In genomic region chr1:21539933-21540332, GRCh38 we compare ENCODE assay signal across 9 cellular contexts. TPM values are rescaled to one million over a fixed set of nuclear protein-coding genes. Genes with fewer than 3 reads are reported as not detected.
DNase-seq lines count a peak whose midpoint lies in the region; ATAC-seq and TF ChIP-seq lines count a peak whose summit lies in the region.
"Had no signal": no experiment of that assay in that cellular context is flagged by ENCODE, and none has a peak within 500 bp of the region (broad histone marks: within the 10 kb centered on the region; RNA-seq: fewer than 3 reads in every experiment).

No MANE protein-coding gene starts in this region.

- TF ChIP-seq POLR2A in thyroid gland (IDR thresholded peaks at IDR 0.05): no peak

- WGBS in right cardiac atrium: 81% methylated on average over 13 of the region's 13 CpGs
- 74 to 80% methylated on average over 11 to 13 of the region's 13 CpGs for WGBS in thyroid gland, 2 donors

- no peaks in the 10 kb centered on the region for H3K4me1 ChIP-seq in A673 (ENCODE audit: insufficient read depth, low read length, poor library complexity, severe bottlenecking)
- H3K4me1 ChIP-seq in right cardiac atrium (ENCODE audit: control insufficient read depth, insufficient read depth, low read length): peaks cover 22% of the 10 kb centered on the region
- H3K4me1 ChIP-seq in thyroid gland: peaks cover 0 to 12% of the 10 kb centered on the region in 2 donors

- TF ChIP-seq CTCF in A673 (conservative IDR thresholded peaks at IDR 0.05; ENCODE audit: low read depth, low read length): peak; percentile 45; the same call in 1 of the 2 replicates
- TF ChIP-seq CTCF in WI38 (IDR thresholded peaks at IDR 0.05; ENCODE audit: low read depth, low read length): 0 out of 2 replicates have a peak, but pooled peaks have one; percentile 3
- no peak for TF ChIP-seq CTCF in thyroid gland (IDR thresholded peaks at IDR 0.05)

- BruUV-seq in A673 (replicated peaks; lab: Mats Ljungman, UMichigan): no TSS peak

- H3K36me3 ChIP-seq in A673 (ENCODE audit: insufficient read depth, low read length, poor library complexity, severe bottlenecking) (no peaks in the 10 kb centered on the region), H7 (replicated peaks; ENCODE audit: control insufficient read depth, insufficient read depth, low read length) (no peaks in the 10 kb centered on the region), thyroid gland (no peaks in the 10 kb centered on the region)

- CTCF ChIA-PET in A673 (lab: Charles Lee): no interaction called here

- peak in 1 of 2 donors; percentile 2 for ATAC-seq in right cardiac atrium
- no peak for ATAC-seq in GM21717 (IDR thresholded peaks at IDR 0.05; ENCODE audit: unreplicated experiment)
- no peak for ATAC-seq in left colon

- H3K27ac ChIP-seq in A673 (ENCODE audit: low read depth, low read length, poor library complexity, severe bottlenecking) (no peak overlapping the region), right cardiac atrium (ENCODE audit: low read length) (peak overlapping the region; percentile 5), thyroid gland (no peak overlapping the region)

- H3K9me3 ChIP-seq in A673 (ENCODE audit: low read depth, low read length, poor library complexity, severe bottlenecking): no peaks in the 10 kb centered on the region
- H3K9me3 ChIP-seq in right cardiac atrium (ENCODE audit: control insufficient read depth, low read length): no peaks in the 10 kb centered on the region
- no peaks in the 10 kb centered on the region for H3K9me3 ChIP-seq in thyroid gland

- H3K4me3 ChIP-seq in A673 (ENCODE audit: low read depth, low read length, poor library complexity, severe bottlenecking) (no peak overlapping the region), H7 (ENCODE audit: insufficient read depth, low read depth, low read length) (no peak overlapping the region), WI38 (ENCODE audit: low read depth, low read length) (no peak overlapping the region), right cardiac atrium (ENCODE audit: low read length) (no peak overlapping the region), thyroid gland (replicated peaks in 1 of 3) (no peak overlapping the region)

- POLR2A ChIA-PET in A673 (lab: Charles Lee; ENCODE audit: low non-redundant PET): no interaction called here

- DNase-seq in A673 (ENCODE audit: low spot score) (peak; percentile 47), H7 (peak; percentile 90), right cardiac atrium (peak; percentile 58 to 84 (median 77)), thyroid gland (no peak), left colon (no peak)
- DNase-seq in activated T-cell treated with anti-CD3 and anti-CD28 coated beads, Interleukin-2, amount 50 U/mL, for 1 hour: no peak
- DNase-seq: activated T-cell treated with anti-CD3 and anti-CD28 coated beads, Interleukin-2, amount 50 U/mL, for 24 hours had no signal

- intact Hi-C loops in A673 (cut with micrococcal nuclease; ENCODE audit: unreplicated experiment) (no loop called here), right cardiac atrium (cut with DNase I) (no loop called here), thyroid gland (cut with DNase I) (no loop called here), left colon (cut with DNase I, micrococcal nuclease) (no loop called here)

- H3K27me3 ChIP-seq in A673 (replicated peaks; ENCODE audit: insufficient read depth, low read depth, low read length, poor library complexity) (no peaks in the 10 kb centered on the region), H7 (ENCODE audit: control insufficient read depth, insufficient read depth, low read length) (no peaks in the 10 kb centered on the region), right cardiac atrium (ENCODE audit: control insufficient read depth, insufficient read depth) (no peaks in the 10 kb centered on the region), thyroid gland (no peaks in the 10 kb centered on the region)

RNA-seq across cellular contexts. Expression of gene ALPL, which starts 30.7 kb away (rescaled TPM):
- total RNA-seq in A673 (2021) (4.8 and 8.8 TPM in 2 replicates), right cardiac atrium (10 to 100 TPM; 10.1 to 32.1 (median 15.9) TPM), thyroid gland (10 to 100 TPM in 1 of 4 donors, 1 to 10 TPM in 3; 4.0 to 15.6 (median 4.5) TPM), left colon (1 to 10 TPM; 1.6 to 1.9 TPM)
- 181 and 187 TPM in 2 replicates for total RNA-seq in H7 (2014; rRNA removed; shearing (Covaris generic))
- 14.1 TPM for polyA plus RNA-seq in right cardiac atrium

Comparison
In these comparisons a context has a peak if more than half of its experiments do, and no peak if none do; other contexts are left out.
1. DNase-seq: peak in A673 (single experiment), H7 (single experiment) and right cardiac atrium (3 of 3); none in thyroid gland (0 of 2), left colon (0 of 2) and activated T-cell treated with anti-CD3 and anti-CD28 coated beads, Interleukin-2, amount 50 U/mL, for 1 hour (single experiment).
2. CTCF ChIP-seq: peak in A673 (single experiment) and WI38 (single experiment); none in thyroid gland (0 of 6).